ENCODE assay signal across 2 cellular contexts in the genomic region with DNA sequence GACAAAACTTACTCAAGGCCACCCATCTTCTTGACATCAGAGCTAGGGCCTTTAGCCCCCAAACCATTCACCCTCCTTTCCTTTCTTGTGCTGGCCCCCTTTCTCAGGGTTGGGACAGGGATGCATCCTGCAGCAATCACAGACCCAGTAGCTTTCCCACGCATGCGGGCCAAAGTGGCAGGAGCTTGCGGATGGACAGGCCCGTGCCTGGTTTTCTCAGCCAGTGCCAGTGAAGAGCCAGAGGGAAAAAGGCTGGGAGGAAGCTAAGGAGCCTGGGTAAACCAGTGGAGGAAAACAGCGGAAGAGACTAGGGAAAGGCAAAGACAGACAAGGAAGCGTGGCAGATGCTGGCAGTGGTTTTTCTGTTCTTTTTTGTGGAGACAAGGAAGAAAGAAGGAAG.
TF ChIP-seq lines count a peak whose summit lies in the region.

No MANE protein-coding gene starts in this region.

TF ChIP-seq in liver, 16 proteins besides CTCF, POLR2A, EP300 and RAD21:
- TF ChIP-seq, protein P1, sequence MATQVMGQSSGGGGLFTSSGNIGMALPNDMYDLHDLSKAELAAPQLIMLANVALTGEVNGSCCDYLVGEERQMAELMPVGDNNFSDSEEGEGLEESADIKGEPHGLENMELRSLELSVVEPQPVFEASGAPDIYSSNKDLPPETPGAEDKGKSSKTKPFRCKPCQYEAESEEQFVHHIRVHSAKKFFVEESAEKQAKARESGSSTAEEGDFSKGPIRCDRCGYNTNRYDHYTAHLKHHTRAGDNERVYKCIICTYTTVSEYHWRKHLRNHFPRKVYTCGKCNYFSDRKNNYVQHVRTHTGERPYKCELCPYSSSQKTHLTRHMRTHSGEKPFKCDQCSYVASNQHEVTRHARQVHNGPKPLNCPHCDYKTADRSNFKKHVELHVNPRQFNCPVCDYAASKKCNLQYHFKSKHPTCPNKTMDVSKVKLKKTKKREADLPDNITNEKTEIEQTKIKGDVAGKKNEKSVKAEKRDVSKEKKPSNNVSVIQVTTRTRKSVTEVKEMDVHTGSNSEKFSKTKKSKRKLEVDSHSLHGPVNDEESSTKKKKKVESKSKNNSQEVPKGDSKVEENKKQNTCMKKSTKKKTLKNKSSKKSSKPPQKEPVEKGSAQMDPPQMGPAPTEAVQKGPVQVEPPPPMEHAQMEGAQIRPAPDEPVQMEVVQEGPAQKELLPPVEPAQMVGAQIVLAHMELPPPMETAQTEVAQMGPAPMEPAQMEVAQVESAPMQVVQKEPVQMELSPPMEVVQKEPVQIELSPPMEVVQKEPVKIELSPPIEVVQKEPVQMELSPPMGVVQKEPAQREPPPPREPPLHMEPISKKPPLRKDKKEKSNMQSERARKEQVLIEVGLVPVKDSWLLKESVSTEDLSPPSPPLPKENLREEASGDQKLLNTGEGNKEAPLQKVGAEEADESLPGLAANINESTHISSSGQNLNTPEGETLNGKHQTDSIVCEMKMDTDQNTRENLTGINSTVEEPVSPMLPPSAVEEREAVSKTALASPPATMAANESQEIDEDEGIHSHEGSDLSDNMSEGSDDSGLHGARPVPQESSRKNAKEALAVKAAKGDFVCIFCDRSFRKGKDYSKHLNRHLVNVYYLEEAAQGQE (IDR thresholded peaks at IDR 0.05): no peak
- no peak for TF ChIP-seq TAF1 (conservative IDR thresholded peaks at IDR 0.05)
- TF ChIP-seq RXRA (IDR thresholded peaks at IDR 0.05): no peak
- TF ChIP-seq SP1 (IDR thresholded peaks at IDR 0.05): peak; percentile 5
TF ChIP-seq in liver: peak in this region for 1.

TF ChIP-seq in HepG2, 621 proteins besides CTCF, POLR2A, EP300 and RAD21:
- TF ChIP-seq NONO (IDR thresholded peaks at IDR 0.05) (no peak), NONO (CRISPR knock-in tag; conservative IDR thresholded peaks at IDR 0.05) (no peak), ZNF468 (CRISPR knock-in tag; IDR thresholded peaks at IDR 0.05) (no peak), TBX2 (CRISPR knock-in tag; IDR thresholded peaks at IDR 0.05; ENCODE audit: borderline replicate concordance) (no peak), ADNP (CRISPR knock-in tag; IDR thresholded peaks at IDR 0.05) (no peak), MED1 (CRISPR knock-in tag; IDR thresholded peaks at IDR 0.05) (no peak), SMARCE1 (IDR thresholded peaks at IDR 0.05; ENCODE audit: borderline replicate concordance) (no peak), IRF2 (CRISPR knock-in tag; IDR thresholded peaks at IDR 0.05) (no peak), ZNF547 (CRISPR knock-in tag; IDR thresholded peaks at IDR 0.05) (no peak), PPARG (CRISPR knock-in tag; conservative IDR thresholded peaks at IDR 0.05) (no peak)
- TF ChIP-seq, protein P2, sequence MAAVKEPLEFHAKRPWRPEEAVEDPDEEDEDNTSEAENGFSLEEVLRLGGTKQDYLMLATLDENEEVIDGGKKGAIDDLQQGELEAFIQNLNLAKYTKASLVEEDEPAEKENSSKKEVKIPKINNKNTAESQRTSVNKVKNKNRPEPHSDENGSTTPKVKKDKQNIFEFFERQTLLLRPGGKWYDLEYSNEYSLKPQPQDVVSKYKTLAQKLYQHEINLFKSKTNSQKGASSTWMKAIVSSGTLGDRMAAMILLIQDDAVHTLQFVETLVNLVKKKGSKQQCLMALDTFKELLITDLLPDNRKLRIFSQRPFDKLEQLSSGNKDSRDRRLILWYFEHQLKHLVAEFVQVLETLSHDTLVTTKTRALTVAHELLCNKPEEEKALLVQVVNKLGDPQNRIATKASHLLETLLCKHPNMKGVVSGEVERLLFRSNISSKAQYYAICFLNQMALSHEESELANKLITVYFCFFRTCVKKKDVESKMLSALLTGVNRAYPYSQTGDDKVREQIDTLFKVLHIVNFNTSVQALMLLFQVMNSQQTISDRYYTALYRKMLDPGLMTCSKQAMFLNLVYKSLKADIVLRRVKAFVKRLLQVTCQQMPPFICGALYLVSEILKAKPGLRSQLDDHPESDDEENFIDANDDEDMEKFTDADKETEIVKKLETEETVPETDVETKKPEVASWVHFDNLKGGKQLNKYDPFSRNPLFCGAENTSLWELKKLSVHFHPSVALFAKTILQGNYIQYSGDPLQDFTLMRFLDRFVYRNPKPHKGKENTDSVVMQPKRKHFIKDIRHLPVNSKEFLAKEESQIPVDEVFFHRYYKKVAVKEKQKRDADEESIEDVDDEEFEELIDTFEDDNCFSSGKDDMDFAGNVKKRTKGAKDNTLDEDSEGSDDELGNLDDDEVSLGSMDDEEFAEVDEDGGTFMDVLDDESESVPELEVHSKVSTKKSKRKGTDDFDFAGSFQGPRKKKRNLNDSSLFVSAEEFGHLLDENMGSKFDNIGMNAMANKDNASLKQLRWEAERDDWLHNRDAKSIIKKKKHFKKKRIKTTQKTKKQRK (IDR thresholded peaks at IDR 0.05; ENCODE audit: low read length): no peak
- TF ChIP-seq, protein P3, sequence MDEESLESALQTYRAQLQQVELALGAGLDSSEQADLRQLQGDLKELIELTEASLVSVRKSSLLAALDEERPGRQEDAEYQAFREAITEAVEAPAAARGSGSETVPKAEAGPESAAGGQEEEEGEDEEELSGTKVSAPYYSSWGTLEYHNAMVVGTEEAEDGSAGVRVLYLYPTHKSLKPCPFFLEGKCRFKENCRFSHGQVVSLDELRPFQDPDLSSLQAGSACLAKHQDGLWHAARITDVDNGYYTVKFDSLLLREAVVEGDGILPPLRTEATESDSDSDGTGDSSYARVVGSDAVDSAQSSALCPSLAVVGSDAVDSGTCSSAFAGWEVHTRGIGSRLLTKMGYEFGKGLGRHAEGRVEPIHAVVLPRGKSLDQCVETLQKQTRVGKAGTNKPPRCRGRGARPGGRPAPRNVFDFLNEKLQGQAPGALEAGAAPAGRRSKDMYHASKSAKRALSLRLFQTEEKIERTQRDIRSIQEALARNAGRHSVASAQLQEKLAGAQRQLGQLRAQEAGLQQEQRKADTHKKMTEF (CRISPR knock-in tag; IDR thresholded peaks at IDR 0.05): no peak
- TF ChIP-seq, protein P4, sequence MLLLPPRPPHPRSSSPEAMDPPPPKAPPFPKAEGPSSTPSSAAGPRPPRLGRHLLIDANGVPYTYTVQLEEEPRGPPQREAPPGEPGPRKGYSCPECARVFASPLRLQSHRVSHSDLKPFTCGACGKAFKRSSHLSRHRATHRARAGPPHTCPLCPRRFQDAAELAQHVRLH (CRISPR knock-in tag; IDR thresholded peaks at IDR 0.05; ENCODE audit: borderline replicate concordance, low read depth): no peak
